Comparison of ENCODE assay signal across 1 cellular context in genomic region chr1:151106891-151107290, GRCh38.
A peak's percentile ranks its signal among the peaks of the same experiment; 100 is the strongest.
TF ChIP-seq lines count a peak whose summit lies in the region.

No MANE protein-coding gene starts in this region.

TF ChIP-seq in K562, 482 proteins besides CTCF, POLR2A, EP300 and RAD21:
- TF ChIP-seq ZMIZ1 (IDR thresholded peaks at IDR 0.05; ENCODE audit: low read depth in 2 of 2, low read length in 2 of 2) (no peak), ZNF316 (IDR thresholded peaks at IDR 0.05) (0 out of 2 replicates have a peak, but pooled peaks have one; percentile 23), ZNF232 (CRISPR knock-in tag; IDR thresholded peaks at IDR 0.05) (no peak), TRIM24 (IDR thresholded peaks at IDR 0.05) (no peak)
TF ChIP-seq in K562: peak in this region for 1.
